ENCODE assay signal across 12 cellular contexts in the genomic region with DNA sequence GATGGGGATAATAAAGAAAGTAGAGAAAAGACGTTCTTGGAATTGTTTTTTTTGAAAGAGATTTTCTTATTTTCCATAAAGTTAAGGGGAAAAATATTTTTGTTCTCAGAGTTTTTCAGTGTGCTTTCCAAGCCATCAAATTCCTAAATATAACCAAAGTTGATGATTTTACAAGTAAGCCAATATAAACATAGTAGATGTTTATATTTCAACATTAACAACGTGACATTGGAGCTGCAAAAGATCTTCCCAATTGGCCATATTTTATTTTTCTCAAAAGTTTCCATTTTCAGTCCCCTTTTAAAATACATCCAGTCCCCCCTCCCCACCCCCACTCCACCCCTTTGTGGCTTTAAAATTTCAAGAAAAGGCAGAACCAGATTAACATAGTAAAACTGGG.
"Had no signal": no experiment of that assay in that cellular context is flagged by ENCODE, and none has a peak within 500 bp of the region (broad histone marks: within the 10 kb centered on the region; RNA-seq: fewer than 3 reads in every experiment).

No MANE protein-coding gene starts in this region.

- H3K4me3 ChIP-seq: lower lobe of right lung, skin epidermis had no signal

- H3K9me3 ChIP-seq: lower lobe of right lung, neutrophil had no signal

- H3K36me3 ChIP-seq: lower lobe of right lung, neutrophil had no signal

- H3K27ac ChIP-seq: lower lobe of right lung had no signal

- H3K27me3 ChIP-seq: neutrophil had no signal

- DNase-seq: activated CD4-positive, alpha-beta T cell treated with anti-CD3 and anti-CD28 coated beads, Interleukin-2, amount 50 U/mL, for 4 hours; activated gamma-delta T cell treated with Interleukin-2 at 50 U/mL for 16 hours; cortex of kidney; effector CD4-positive, alpha-beta T cell; hippocampal formation; left colon; lower lobe of right lung; natural killer cell; stimulated activated naive CD8-positive, alpha-beta T cell treated with anti-CD3 and anti-CD28 coated beads, Interleukin-15, Interleukin-2, amounts not matched to agents 100 U/mL and 50 U/mL, for 24 hours had no signal

- ATAC-seq: activated naive CD4-positive, alpha-beta T cell treated with anti-CD3 and anti-CD28 coated beads, Interleukin-2, amount 50 U/mL, for 72 hours; left colon; lower lobe of right lung; natural killer cell; stimulated activated naive CD8-positive, alpha-beta T cell treated with anti-CD3 and anti-CD28 coated beads, Interleukin-15, Interleukin-2, amounts not matched to agents 100 U/mL and 50 U/mL, for 24 hours had no signal
